ENCODE assay signal across 10 cellular contexts in genomic region chr15:95864467-95864886, GRCh38.
DNase-seq lines count a peak whose midpoint lies in the region; ATAC-seq, FAIRE-seq and TF ChIP-seq lines count a peak whose summit lies in the region.
"Had no signal": no experiment of that assay in that cellular context is flagged by ENCODE, and none has a peak within 500 bp of the region (broad histone marks: within the 10 kb centered on the region; RNA-seq: fewer than 3 reads in every experiment).

No MANE protein-coding gene starts in this region.

- H3K4me1 ChIP-seq in KMS-11 (ENCODE audit: low read depth, poor library complexity, severe bottlenecking): peaks cover 62% of the 10 kb centered on the region
- no peaks in the 10 kb centered on the region for H3K4me1 ChIP-seq in small intestine (ENCODE audit: control insufficient read depth in 2 of 2, insufficient read depth in 1 of 2, low read depth in 1 of 2, low read length in 1 of 2)
- no peaks in the 10 kb centered on the region for H3K4me1 ChIP-seq in body of pancreas
- H3K4me1 ChIP-seq: left ventricle myocardium inferior had no signal

- peak overlapping the region; percentile 98 for H3K27ac ChIP-seq in KMS-11
- H3K27ac ChIP-seq in small intestine (ENCODE audit: low read depth in 1 of 2, low read length in 1 of 2): no peak overlapping the region
- no peak overlapping the region for H3K27ac ChIP-seq in body of pancreas
- H3K27ac ChIP-seq: left ventricle myocardium inferior had no signal

- H4K20me1 ChIP-seq in KMS-11 (ENCODE audit: insufficient read depth): no peaks in the 10 kb centered on the region

- intact Hi-C loops in body of pancreas (cut with DNase I): no loop called here

- FAIRE-seq in small intestine (lab: Jason Lieb, UNC): no peak

- H3K4me2 ChIP-seq in KMS-11: peak overlapping the region; percentile 85

- TF ChIP-seq CTCF in KMS-11 (conservative IDR thresholded peaks at IDR 0.05; ENCODE audit: low read depth, low read length): no peak
- TF ChIP-seq CTCF in body of pancreas (IDR thresholded peaks at IDR 0.05): no peak

- no peaks in the 10 kb centered on the region for H3K27me3 ChIP-seq in KMS-11 (ENCODE audit: insufficient read depth, low read depth)
- H3K27me3 ChIP-seq in small intestine (ENCODE audit: control insufficient read depth in 2 of 2, insufficient read depth in 2 of 2, low read length in 2 of 2): no peaks in the 10 kb centered on the region
- no peaks in the 10 kb centered on the region for H3K27me3 ChIP-seq in body of pancreas

- peak overlapping the region; percentile 31; the same call in 1 of the 2 replicates for H2AFZ ChIP-seq in KMS-11 (ENCODE audit: low read depth)

- H3K9me3 ChIP-seq in small intestine (ENCODE audit: control insufficient read depth, low read depth) (no peaks in the 10 kb centered on the region), body of pancreas (no peaks in the 10 kb centered on the region)
- H3K9me3 ChIP-seq: left ventricle myocardium inferior had no signal

- no peaks in the 10 kb centered on the region for H3K36me3 ChIP-seq in KMS-11 (ENCODE audit: insufficient read depth)
- H3K36me3 ChIP-seq in small intestine (ENCODE audit: control insufficient read depth in 2 of 2, insufficient read depth in 2 of 2, low read length in 2 of 2): no peaks in the 10 kb centered on the region
- no peaks in the 10 kb centered on the region for H3K36me3 ChIP-seq in body of pancreas (replicated peaks in 1 of 2; ENCODE audit: insufficient read depth in 1 of 2, low read depth in 2 of 2)
- H3K36me3 ChIP-seq: left ventricle myocardium inferior had no signal

- DNase-seq in activated gamma-delta T cell treated with Interleukin-2 at 50 U/mL for 16 hours (peak; percentile 42), activated gamma-delta T cell (lab: John Stamatoyannopoulos, UW) (no peak), small intestine (peak; percentile 13), middle frontal gyrus (ENCODE audit: extremely low spot score, low spot score) (no peak), C1 segment of cervical spinal cord (lab: John Stamatoyannopoulos, UW) (no peak), body of pancreas (no peak)
- DNase-seq: activated CD8-positive, alpha-beta memory T cell treated with anti-CD3 and anti-CD28 coated beads for 24 hours; left ventricle myocardium inferior had no signal

- ATAC-seq in HG02759 (IDR thresholded peaks at IDR 0.05; ENCODE audit: unreplicated experiment): peak; percentile 94
- no peak for ATAC-seq in body of pancreas

- no peak overlapping the region for H3K4me3 ChIP-seq in KMS-11 (IDR thresholded peaks at IDR 0.05; ENCODE audit: insufficient read depth, low read depth, low read length)
- H3K4me3 ChIP-seq in small intestine (ENCODE audit: low read depth in 1 of 2, low read length in 2 of 2): no peak overlapping the region
- no peak overlapping the region for H3K4me3 ChIP-seq in body of pancreas
- H3K4me3 ChIP-seq: left ventricle myocardium inferior had no signal

- H3K9ac ChIP-seq in KMS-11: peak overlapping the region; percentile 68

- no peaks in the 10 kb centered on the region for H3K79me2 ChIP-seq in KMS-11 (ENCODE audit: insufficient read depth, low read depth)

- WGBS in small intestine, 3 donors: 55 to 66% (median 62%) methylated on average over 3 of the region's 3 CpGs
- WGBS in body of pancreas, 2 donors: 68 to 85% methylated on average over 3 of the region's 3 CpGs

- no peak for TF ChIP-seq POLR2A in body of pancreas (IDR thresholded peaks at IDR 0.05)

Comparison
In these comparisons a context has a peak if more than half of its experiments do, and no peak if none do; other contexts are left out.
1. DNase-seq: peak in activated gamma-delta T cell treated with Interleukin-2 at 50 U/mL for 16 hours (single experiment) and small intestine (single experiment); none in activated gamma-delta T cell (single experiment), middle frontal gyrus (single experiment), C1 segment of cervical spinal cord (0 of 14) and body of pancreas (0 of 4).